8 cellular contexts compared by ENCODE assay signal in genomic region chr10:71319800-71320392, GRCh38. TPM values are rescaled to one million over a fixed set of nuclear protein-coding genes. Genes with fewer than 3 reads are reported as not detected.
A peak's percentile ranks its signal among the peaks of the same experiment; 100 is the strongest.
DNase-seq lines count a peak whose midpoint lies in the region; ATAC-seq and TF ChIP-seq lines count a peak whose summit lies in the region.

No MANE protein-coding gene starts in this region.

- no peak for ATAC-seq in T-cell (replicated peaks in 1 of 4)
- no peak for ATAC-seq in GM21528 (IDR thresholded peaks at IDR 0.05; ENCODE audit: low FRiP score, unreplicated experiment)

- H3K4me1 ChIP-seq in GM23248 (ENCODE audit: insufficient read depth) (no peaks in the 10 kb centered on the region; the same call in 1 of the 2 replicates), smooth muscle cell (ENCODE audit: low read depth) (peaks cover 13% of the 10 kb centered on the region), adrenal gland (replicated peaks in 1 of 2) (peaks cover 0 to 8% of the 10 kb centered on the region in 2 donors)

- H4K20me1 ChIP-seq in GM23248 (ENCODE audit: insufficient read depth) (no peaks in the 10 kb centered on the region), smooth muscle cell (ENCODE audit: low read depth) (no peaks in the 10 kb centered on the region)

- H3K36me3 ChIP-seq in GM23248 (ENCODE audit: low read depth): no peaks in the 10 kb centered on the region
- no peaks in the 10 kb centered on the region for H3K36me3 ChIP-seq in smooth muscle cell (ENCODE audit: low read depth)
- no peaks in the 10 kb centered on the region for H3K36me3 ChIP-seq in adrenal gland (replicated peaks in 1 of 2)

- TF ChIP-seq POLR2A in adrenal gland (IDR thresholded peaks at IDR 0.05): no peak

- H3K4me1 Mint-ChIP-seq in T-cell (peaks cover 37 to 39% (median 38%) of the 10 kb centered on the region in 3 donors), glutamatergic neuron (ENCODE audit: low read depth, unreplicated experiment) (peaks cover 9% of the 10 kb centered on the region)

- CTCF ChIA-PET in T-cell (lab: Charles Lee): interaction anchor here (0.5 to 1.9 kb wide), 5 partner anchors 8 to 491 kb away, joined by 3 to 5 read pairs (median 3); no protein-coding TSS in a partner anchor

- H3K36me3 Mint-ChIP-seq in T-cell (peaks cover 22% of the 10 kb centered on the region), glutamatergic neuron (ENCODE audit: unreplicated experiment) (no peaks in the 10 kb centered on the region)

- H3K79me2 ChIP-seq in GM23248 (ENCODE audit: insufficient read depth) (no peaks in the 10 kb centered on the region), smooth muscle cell (ENCODE audit: low read depth) (no peaks in the 10 kb centered on the region)

- DNase-seq in GM23248: no peak
- no peak for DNase-seq in T-cell
- DNase-seq in glutamatergic neuron: no peak
- DNase-seq in smooth muscle cell (lab: John Stamatoyannopoulos, UW; ENCODE audit: unreplicated experiment): no peak
- DNase-seq in NCI-H748 treated with DMSO at 0.1 percent for 48 hours (lab: John Stamatoyannopoulos, UW): no peak
- no peak for DNase-seq in adrenal gland
- no peak for DNase-seq in stimulated activated CD4-positive, alpha-beta T cell treated with anti-CD3 and anti-CD28 coated beads, Interleukin-2, amount 100 ng/mL, for 24 hours

- POLR2A ChIA-PET in T-cell (lab: Charles Lee): interaction anchor here in 1 of 2 donors (0.6 kb wide), 1 partner anchor 865 kb away, joined by 6 read pairs; no protein-coding TSS in a partner anchor

- peak overlapping the region; percentile 95 for H3K4me3 ChIP-seq in GM23248
- H3K4me3 ChIP-seq in smooth muscle cell: peak overlapping the region; percentile 87
- H3K4me3 ChIP-seq in adrenal gland: peak overlapping the region in 1 of 4 donors; percentile 84

- TF ChIP-seq CTCF in glutamatergic neuron (IDR thresholded peaks at IDR 0.05; ENCODE audit: partially characterized antibody, unreplicated experiment): no peak
- TF ChIP-seq CTCF in smooth muscle cell (IDR thresholded peaks at IDR 0.05; ENCODE audit: borderline replicate concordance, insufficient read depth, poor library complexity, severe bottlenecking): no peak
- no peak for TF ChIP-seq CTCF in adrenal gland (IDR thresholded peaks at IDR 0.05)

- H3K9ac ChIP-seq in GM23248 (peak overlapping the region; percentile 85), smooth muscle cell (ENCODE audit: low read depth) (no peak overlapping the region)

- H3F3A ChIP-seq in GM23248 (ENCODE audit: insufficient read depth) (no peaks in the 10 kb centered on the region), smooth muscle cell (ENCODE audit: low read depth) (peaks cover 7% of the 10 kb centered on the region)

- in situ Hi-C loops in GM23248 (cut with MboI): loop anchor here (10.0 kb wide), 1 partner anchor 495 kb away; no protein-coding TSS in a partner anchor

- no peaks in the 10 kb centered on the region for H3K9me3 Mint-ChIP-seq in T-cell
- no peaks in the 10 kb centered on the region for H3K9me3 Mint-ChIP-seq in glutamatergic neuron (ENCODE audit: unreplicated experiment)

- no peaks in the 10 kb centered on the region for H3K27me3 ChIP-seq in GM23248 (replicated peaks; ENCODE audit: insufficient read depth)
- H3K27me3 ChIP-seq in smooth muscle cell (ENCODE audit: low read depth): no peaks in the 10 kb centered on the region
- no peaks in the 10 kb centered on the region for H3K27me3 ChIP-seq in adrenal gland

- H3K27ac Mint-ChIP-seq in T-cell (peak overlapping the region; percentile 86), glutamatergic neuron (ENCODE audit: unreplicated experiment) (peak overlapping the region; percentile 98)

- no peak overlapping the region for H3K27ac ChIP-seq in GM23248
- H3K27ac ChIP-seq in smooth muscle cell (ENCODE audit: low read depth): no peak overlapping the region
- H3K27ac ChIP-seq in adrenal gland: peak overlapping the region in 1 of 5 donors; percentile 65

- WGBS in GM23248 (ENCODE audit: low coverage in 1 of 2, low lambda C conversion rate in 2 of 2, missing lambda C conversion rate in 2 of 2), 2 experiments: 39 to 41% methylated on average over 8 of the region's 8 CpGs
- 42% methylated on average over 8 of the region's 8 CpGs for WGBS in smooth muscle cell (ENCODE audit: low lambda C conversion rate)
- WGBS in adrenal gland, 4 donors: 42 to 48% (median 45%) methylated on average over 8 of the region's 8 CpGs

- H3K9me3 ChIP-seq in GM23248 (ENCODE audit: low read depth) (no peaks in the 10 kb centered on the region), smooth muscle cell (replicated peaks; ENCODE audit: low read depth) (no peaks in the 10 kb centered on the region), adrenal gland (replicated peaks in 1 of 3) (no peaks in the 10 kb centered on the region)

- H3K4me3 Mint-ChIP-seq in T-cell (peak overlapping the region; percentile 94 to 96 (median 95)), glutamatergic neuron (ENCODE audit: unreplicated experiment) (peak overlapping the region; percentile 97)

- intact Hi-C loops in adrenal gland (cut with DNase I): loop anchor here (5.0 to 10.0 kb wide), 6 partner anchors 62 to 485 kb away; no protein-coding TSS in a partner anchor

- H3K4me2 ChIP-seq in GM23248 (ENCODE audit: unreplicated experiment) (peak overlapping the region; percentile 93), smooth muscle cell (peak overlapping the region; percentile 94)

- H3K27me3 Mint-ChIP-seq in T-cell (no peaks in the 10 kb centered on the region), glutamatergic neuron (ENCODE audit: unreplicated experiment) (no peaks in the 10 kb centered on the region)

- H3K9me2 ChIP-seq in GM23248 (ENCODE audit: insufficient read depth): no peaks in the 10 kb centered on the region

- H2AFZ ChIP-seq in GM23248: peak overlapping the region; percentile 97
- no peak overlapping the region for H2AFZ ChIP-seq in smooth muscle cell (ENCODE audit: low read depth)

RNA-seq across cellular contexts. Expression of gene SLC29A3, which starts 0.8 kb away (rescaled TPM):
- total RNA-seq in GM23248 (2014; rRNA removed; shearing (Covaris generic)): 1.9 and 3.0 TPM in 2 replicates
- polyA plus RNA-seq in GM23248 (2016; fragmentation: Nextera tagmentation; extraction: Ambion mirVana) (7.3 TPM in 2 replicates), smooth muscle cell (4.8 and 7.1 TPM in 2 replicates), adrenal gland (1 to 10 TPM; 2.2 to 4.0 (median 3.1) TPM)
- total RNA-seq in T-cell (1 to 10 TPM; 3.3 to 8.8 (median 6.5) TPM), glutamatergic neuron (ENCODE audit: unreplicated experiment) (7.8 TPM), smooth muscle cell (2.9 and 3.6 TPM in 2 replicates), adrenal gland (10 to 100 TPM in 1 of 8 donors, 1 to 10 TPM in 7; 1.7 to 19.0 (median 4.0) TPM)
